8 cellular contexts compared by ENCODE assay signal in the genomic region with DNA sequence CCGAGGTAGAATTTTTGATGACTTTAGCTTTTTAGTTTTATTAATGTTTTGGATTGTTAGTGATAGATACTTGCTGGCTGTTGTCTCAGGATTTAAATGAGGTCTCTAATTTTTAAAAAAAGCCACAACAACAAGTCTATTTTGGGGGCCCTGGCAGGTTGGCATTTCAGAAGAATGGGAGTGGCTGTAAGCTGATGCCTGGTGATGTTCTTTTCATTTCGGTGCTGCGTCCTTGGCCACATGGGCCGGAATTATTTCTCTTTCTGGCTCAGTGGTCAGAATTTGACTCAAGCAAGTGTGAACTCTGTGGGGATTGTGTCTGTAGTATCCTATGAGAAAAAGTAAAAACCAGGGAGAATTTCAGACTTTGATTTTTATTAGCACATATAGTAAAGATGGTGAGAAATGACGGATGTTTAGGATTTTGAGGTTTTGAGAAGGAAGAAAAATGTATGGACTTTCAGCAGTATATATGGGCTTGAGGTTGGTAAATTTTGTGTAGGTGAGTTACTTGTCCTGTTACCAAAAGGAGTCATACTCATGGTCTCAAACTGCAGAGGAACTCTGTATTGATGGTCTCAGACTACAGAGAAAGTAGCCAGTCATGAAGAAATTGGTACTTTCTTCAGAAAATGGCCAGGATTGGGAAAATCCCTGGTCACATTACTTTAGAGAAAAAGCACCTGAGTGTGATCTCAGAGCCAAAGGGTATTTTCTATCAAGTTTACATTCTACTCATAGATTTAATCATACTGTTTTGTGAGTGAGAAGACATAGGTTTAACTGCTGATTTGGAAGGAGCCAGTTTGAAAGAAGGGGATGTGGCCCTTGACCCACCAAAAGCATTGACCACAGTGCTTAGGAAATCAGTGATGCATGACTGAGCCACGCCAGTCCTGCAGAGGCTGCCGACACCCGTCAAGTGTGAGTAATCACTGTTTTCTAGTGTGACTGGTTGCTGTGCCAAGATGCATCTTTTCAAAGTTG.
DNase-seq lines count a peak whose midpoint lies in the region; ATAC-seq, FAIRE-seq and TF ChIP-seq lines count a peak whose summit lies in the region.

No MANE protein-coding gene starts in this region.

- H3K4me3 ChIP-seq in PC-9, result peak overlapping the region; percentile 12; the same call in 1 of the 2 replicates
- H3K4me3 ChIP-seq in dorsolateral prefrontal cortex, result peak overlapping the region in 50 of 59 donors; percentile 1 to 58 (median 34)

- H3K27ac ChIP-seq in PC-9 (peak overlapping the region; percentile 83), dorsolateral prefrontal cortex (peak overlapping the region in 30 of 59 donors; percentile 9 to 82 (median 52))

- 0 out of 2 replicates have a peak, but pooled peaks cover 15% of the 10 kb centered on the region for H3K36me3 ChIP-seq in PC-9 (ENCODE audit: low read depth)

- no peaks in the 10 kb centered on the region for H3K9me3 Mint-ChIP-seq in activated CD8-positive, alpha-beta memory T cell treated with anti-CD3 and anti-CD28 coated beads, Interleukin-2, amount 10 ng/mL, durations not matched to agents 7 days and 5 days (ENCODE audit: low read depth)
- peaks cover 3% of the 10 kb centered on the region for H3K9me3 Mint-ChIP-seq in nephron progenitor cell

- CTCF ChIA-PET in activated CD8-positive, alpha-beta memory T cell treated with anti-CD3 and anti-CD28 coated beads, Interleukin-2, amount 10 ng/mL, durations not matched to agents 7 days and 5 days (lab: Charles Lee), result interaction anchor here (1.0 to 3.6 kb wide), 6 partner anchors 15 to 107 kb away, joined by 3 to 23 read pairs (median 8); no protein-coding TSS in a partner anchor
- CTCF ChIA-PET in PC-9 (lab: Charles Lee), result no interaction called here

- H2AFZ ChIP-seq in PC-9, result no peak overlapping the region

- H3K36me3 Mint-ChIP-seq in activated CD8-positive, alpha-beta memory T cell treated with anti-CD3 and anti-CD28 coated beads, Interleukin-2, amount 10 ng/mL, durations not matched to agents 7 days and 5 days, result peaks cover 52% of the 10 kb centered on the region
- peaks cover 78% of the 10 kb centered on the region for H3K36me3 Mint-ChIP-seq in nephron progenitor cell (ENCODE audit: low read depth)

- no peaks in the 10 kb centered on the region for H4K20me1 ChIP-seq in PC-9 (ENCODE audit: insufficient read depth)

- POLR2A ChIA-PET in PC-9 (lab: Charles Lee; ENCODE audit: unreplicated experiment), result no interaction called here

- H3K4me1 Mint-ChIP-seq in activated CD8-positive, alpha-beta memory T cell treated with anti-CD3 and anti-CD28 coated beads, Interleukin-2, amount 10 ng/mL, durations not matched to agents 7 days and 5 days, result peaks cover 80% of the 10 kb centered on the region
- H3K4me1 Mint-ChIP-seq in nephron progenitor cell, result peaks cover 61% of the 10 kb centered on the region

- intact Hi-C loops in PC-9 (cut with micrococcal nuclease; ENCODE audit: unreplicated experiment) (loop anchor here (5.0 to 10.0 kb wide), 3 partner anchors 91 to 999 kb away; no protein-coding TSS in a partner anchor), dorsolateral prefrontal cortex (cut with DNase I) (no loop called here)

- H3K4me1 ChIP-seq in PC-9 (replicated peaks; ENCODE audit: insufficient read depth), result peaks cover 60% of the 10 kb centered on the region

- H3F3A ChIP-seq in PC-9 (ENCODE audit: insufficient read depth, low read depth), result peaks cover 36% of the 10 kb centered on the region

- BruUV-seq in PC-9 (replicated peaks; lab: Mats Ljungman, UMichigan), result no TSS peak

- H3K79me2 ChIP-seq in PC-9 (ENCODE audit: low read depth), result peaks cover 42% of the 10 kb centered on the region

- H3K27ac Mint-ChIP-seq in activated CD8-positive, alpha-beta memory T cell treated with anti-CD3 and anti-CD28 coated beads, Interleukin-2, amount 10 ng/mL, durations not matched to agents 7 days and 5 days, result peak overlapping the region; percentile 99
- peak overlapping the region; percentile 64 for H3K27ac Mint-ChIP-seq in nephron progenitor cell

- FAIRE-seq in frontal cortex (lab: Jason Lieb, UNC), result no peak

- peak; percentile 34 for ATAC-seq in activated CD8-positive, alpha-beta memory T cell treated with anti-CD3 and anti-CD28 coated beads, Interleukin-2, amount 10 ng/mL, durations not matched to agents 7 days and 5 days
- ATAC-seq in HG02884 (IDR thresholded peaks at IDR 0.05; ENCODE audit: unreplicated experiment), result peak; percentile 30

- peak overlapping the region; percentile 58 for H3K4me2 ChIP-seq in PC-9

- no peaks in the 10 kb centered on the region for H3K27me3 Mint-ChIP-seq in activated CD8-positive, alpha-beta memory T cell treated with anti-CD3 and anti-CD28 coated beads, Interleukin-2, amount 10 ng/mL, durations not matched to agents 7 days and 5 days
- H3K27me3 Mint-ChIP-seq in nephron progenitor cell (ENCODE audit: low read depth, poor library complexity), result peaks cover 4% of the 10 kb centered on the region

- H3K27me3 ChIP-seq in PC-9 (ENCODE audit: insufficient read depth, low read depth) (no peaks in the 10 kb centered on the region), dorsolateral prefrontal cortex (peaks cover 0 to 18% (median 0%) of the 10 kb centered on the region in 45 donors)

- H3K9me3 ChIP-seq in PC-9 (ENCODE audit: insufficient read depth, low read depth), result no peaks in the 10 kb centered on the region

- DNase-seq in activated CD8-positive, alpha-beta memory T cell treated with anti-CD3 and anti-CD28 coated beads, Interleukin-2, amount 10 ng/mL, durations not matched to agents 7 days and 5 days, result peak; percentile 79
- DNase-seq in activated CD8-positive, alpha-beta memory T cell treated with anti-CD3 and anti-CD28 coated beads for 24 hours, result no peak
- DNase-seq in PC-9 (peak; percentile 62 to 89), dorsolateral prefrontal cortex (no peak), nephron progenitor cell (peak; percentile 26), frontal cortex (ENCODE audit: low spot score in 2 of 2) (no peak), NCI-H226 (no peak)

- no peaks in the 10 kb centered on the region for H3K9me2 ChIP-seq in PC-9 (ENCODE audit: insufficient read depth)

- no peak for TF ChIP-seq CTCF in PC-9 (conservative IDR thresholded peaks at IDR 0.05)
- TF ChIP-seq CTCF in dorsolateral prefrontal cortex (IDR thresholded peaks at IDR 0.05 in 54 of 56, conservative IDR thresholded peaks at IDR 0.05 in 2 of 56; ENCODE audit: low read depth in 1 of 56, partially characterized antibody in 56 of 56), result no peak
- TF ChIP-seq CTCF in nephron progenitor cell (IDR thresholded peaks at IDR 0.05), result no peak

- peak overlapping the region; percentile 82 for H3K4me3 Mint-ChIP-seq in activated CD8-positive, alpha-beta memory T cell treated with anti-CD3 and anti-CD28 coated beads, Interleukin-2, amount 10 ng/mL, durations not matched to agents 7 days and 5 days
- peak overlapping the region; percentile 6 for H3K4me3 Mint-ChIP-seq in nephron progenitor cell

Comparison
In these comparisons a context has a peak if more than half of its experiments do, and no peak if none do; other contexts are left out.
1. DNase-seq: peak in activated CD8-positive, alpha-beta memory T cell treated with anti-CD3 and anti-CD28 coated beads, Interleukin-2, amount 10 ng/mL, durations not matched to agents 7 days and 5 days (single experiment), PC-9 (2 of 2) and nephron progenitor cell (single experiment); none in activated CD8-positive, alpha-beta memory T cell treated with anti-CD3 and anti-CD28 coated beads for 24 hours (single experiment), dorsolateral prefrontal cortex (0 of 10), frontal cortex (0 of 2) and NCI-H226 (single experiment).